19 cellular contexts compared by ENCODE assay signal in genomic region chr11:65399845-65400244, GRCh38. TPM values are rescaled to one million over a fixed set of nuclear protein-coding genes. Genes with fewer than 3 reads are reported as not detected.
DNase-seq lines count a peak whose midpoint lies in the region; ATAC-seq, FAIRE-seq and TF ChIP-seq lines count a peak whose summit lies in the region.
"Had no signal": no experiment of that assay in that cellular context is flagged by ENCODE, and none has a peak within 500 bp of the region (broad histone marks: within the 10 kb centered on the region; RNA-seq: fewer than 3 reads in every experiment).

No MANE protein-coding gene starts in this region.

- intact Hi-C loops in K562 (cut with micrococcal nuclease): no loop called here

- peak overlapping the region; percentile 76 for H3K14ac ChIP-seq in neuronal stem cell (ENCODE audit: low read length)

- peaks cover 15% of the 10 kb centered on the region for H3K4me1 ChIP-seq in NT2/D1 (ENCODE audit: insufficient read depth, insufficient read length)
- peaks cover 9 to 58% of the 10 kb centered on the region in 2 experiments for H3K4me1 ChIP-seq in K562 (replicated peaks in 1 of 2; ENCODE audit: control insufficient read depth in 2 of 2, insufficient read depth in 2 of 2, low read length in 2 of 2)
- peaks cover 0 to 2% of the 10 kb centered on the region in 2 donors for H3K4me1 ChIP-seq in neuronal stem cell (ENCODE audit: control insufficient read depth in 2 of 2, insufficient read depth in 1 of 2, low read depth in 1 of 2, low read length in 2 of 2)

- H3K27ac ChIP-seq in K562 (ENCODE audit: extremely low read depth, low read depth, low read length) (no peak overlapping the region), neuronal stem cell (replicated peaks; ENCODE audit: low read length) (no peak overlapping the region)
- H3K27ac ChIP-seq: GM23248 had no signal

- H3K4ac ChIP-seq in neuronal stem cell (ENCODE audit: low read length): no peak overlapping the region

- no TSS peak for BruUV-seq in K562 (replicated peaks; lab: Mats Ljungman, UMichigan)

- no peak for TF ChIP-seq POLR2A in K562 (conservative IDR thresholded peaks at IDR 0.05)

- H3K9ac ChIP-seq in NT2/D1 (ENCODE audit: insufficient read length, low read depth): peak overlapping the region; percentile 50
- peak overlapping the region in 1 of 2 experiments; percentile 79; a peak in 2 of 4 replicates for H3K9ac ChIP-seq in K562 (ENCODE audit: insufficient read depth in 1 of 2, low read depth in 2 of 2, low read length in 2 of 2)
- H3K9ac ChIP-seq in neuronal stem cell (ENCODE audit: low read depth, low read length, poor library complexity): no peak overlapping the region
- H3K9ac ChIP-seq: GM23248 had no signal

- no peaks in the 10 kb centered on the region for H3K9me1 ChIP-seq in K562 (ENCODE audit: control insufficient read depth, insufficient read depth, low read length)

- H4K8ac ChIP-seq in neuronal stem cell (ENCODE audit: low read depth, low read length): no peak overlapping the region

- H3K4me3 ChIP-seq in NT2/D1 (ENCODE audit: insufficient read length, low read depth) (no peak overlapping the region), K562 (no peak overlapping the region), neuronal stem cell (ENCODE audit: low read length in 2 of 2) (no peak overlapping the region)
- H3K4me3 ChIP-seq: GM23248 had no signal

- no peak for DNase-seq in NT2/D1 (ENCODE audit: low read depth, low spot score)
- DNase-seq in K562 (ENCODE audit: extremely low read depth in 1 of 4, low spot score in 3 of 4): no peak
- DNase-seq in neuronal stem cell (ENCODE audit: low spot score): no peak
- no peak for DNase-seq in germinal center (ENCODE audit: low spot score)
- no peak for DNase-seq in globus pallidus (ENCODE audit: low spot score)
- no peak for DNase-seq in NOMO-1 treated with DMSO at 0.1 percent for 48 hours (lab: John Stamatoyannopoulos, UW; ENCODE audit: unreplicated experiment)
- DNase-seq: AML-193; Calu3; CD8-positive, alpha-beta T cell; DMS53; GM23248; HCEC 1CT; KG1 had no signal

- H3K23ac ChIP-seq in neuronal stem cell (ENCODE audit: low read depth, low read length, poor library complexity): peak overlapping the region; percentile 55

- H3K4me2 ChIP-seq in K562 (ENCODE audit: insufficient read depth, low read length) (no peak overlapping the region), neuronal stem cell (ENCODE audit: insufficient read depth, low read length, poor library complexity, severe bottlenecking) (no peak overlapping the region)

- no peak for TF ChIP-seq EP300 in K562 (IDR thresholded peaks at IDR 0.05; ENCODE audit: low read length)

- TF ChIP-seq CTCF in K562 (IDR thresholded peaks at IDR 0.05 in 2 of 3, conservative IDR thresholded peaks at IDR 0.05 in 1 of 3; ENCODE audit: insufficient read depth in 2 of 3, low read depth in 1 of 3, low read length in 3 of 3): no peak

- no peak overlapping the region for H2BK12ac ChIP-seq in neuronal stem cell (ENCODE audit: low read length)

- no peak overlapping the region for H2BK120ac ChIP-seq in neuronal stem cell (ENCODE audit: low read depth, low read length)

- no peak overlapping the region for H2BK5ac ChIP-seq in neuronal stem cell (ENCODE audit: low read length)

- peaks cover 8% of the 10 kb centered on the region for H3K79me1 ChIP-seq in neuronal stem cell (ENCODE audit: low read depth, low read length)

- no peaks in the 10 kb centered on the region for H3K9me3 ChIP-seq in NT2/D1 (ENCODE audit: insufficient read depth, low read length)
- H3K9me3 ChIP-seq in K562 (replicated peaks; ENCODE audit: control insufficient read depth, insufficient read depth, low read depth, low read length): no peaks in the 10 kb centered on the region
- H3K9me3 ChIP-seq in neuronal stem cell (replicated peaks in 1 of 2; ENCODE audit: control insufficient read depth in 2 of 2, insufficient read depth in 1 of 2, low read depth in 1 of 2, low read length in 2 of 2): no peaks in the 10 kb centered on the region

- no peak overlapping the region for H2AK5ac ChIP-seq in neuronal stem cell (ENCODE audit: low read depth, low read length)

- TF ChIP-seq RAD21 in K562 (CRISPR knock-in tag; conservative IDR thresholded peaks at IDR 0.05 in 1 of 2, IDR thresholded peaks at IDR 0.05 in 1 of 2): no peak

- peaks cover 4% of the 10 kb centered on the region; the same call in 1 of the 2 replicates for H4K20me1 ChIP-seq in K562 (replicated peaks; ENCODE audit: control insufficient read depth, insufficient read depth, low read length)

- H4K91ac ChIP-seq in neuronal stem cell (ENCODE audit: low read depth, low read length, poor library complexity): no peak overlapping the region

- H2AFZ ChIP-seq in K562 (ENCODE audit: low read depth, low read length) (no peak overlapping the region), neuronal stem cell (ENCODE audit: low read length) (no peak overlapping the region)
- H2AFZ ChIP-seq: GM23248 had no signal

- no peaks in the 10 kb centered on the region for H3K79me2 ChIP-seq in K562 (ENCODE audit: control insufficient read depth, insufficient read depth, low read length)

- POLR2A ChIA-PET in K562 (lab: Yijun Ruan, JAX): interaction anchor here (0.7 to 12.2 kb wide), 5 partner anchors 19 to 103 kb away, joined by 3 to 185 read pairs (median 8); partner anchors contain the start of genes MALAT1 and NEAT1

- no peak overlapping the region for H3K18ac ChIP-seq in neuronal stem cell (ENCODE audit: low read length)

- no peak overlapping the region for H2BK15ac ChIP-seq in neuronal stem cell (ENCODE audit: low read length)

- no peaks in the 10 kb centered on the region for H3K27me3 ChIP-seq in NT2/D1 (ENCODE audit: insufficient read depth, insufficient read length)
- H3K27me3 ChIP-seq in K562 (ENCODE audit: control insufficient read depth in 2 of 2, insufficient read depth in 2 of 2, low read length in 2 of 2): no peaks in the 10 kb centered on the region
- H3K27me3 ChIP-seq in neuronal stem cell (ENCODE audit: control insufficient read depth in 3 of 3, insufficient read depth in 3 of 3, low read depth in 1 of 3, low read length in 3 of 3): no peaks in the 10 kb centered on the region

- CTCF ChIA-PET in K562 (lab: Yijun Ruan, JAX; ENCODE audit: low intra/inter-chr PET ratio): interaction anchor here (0.5 kb wide), 1 partner anchor 33 kb away, joined by 3 read pairs; no protein-coding TSS in a partner anchor

- in situ Hi-C loops in K562 (cut with MboI): no loop called here

- peaks cover 86% of the 10 kb centered on the region for H3K36me3 ChIP-seq in NT2/D1 (ENCODE audit: insufficient read depth, insufficient read length, low read length)
- peaks cover 78% of the 10 kb centered on the region; the same call in 2 of the 3 replicates for H3K36me3 ChIP-seq in K562 (ENCODE audit: control insufficient read depth, insufficient read depth, low read length)
- H3K36me3 ChIP-seq in neuronal stem cell (replicated peaks in 1 of 2; ENCODE audit: control insufficient read depth in 2 of 2, insufficient read depth in 2 of 2, low read length in 2 of 2): peaks cover 12 to 39% of the 10 kb centered on the region in 2 donors

- ATAC-seq in K562 (no peak), HG03135 (IDR thresholded peaks at IDR 0.05; ENCODE audit: unreplicated experiment) (no peak)
- ATAC-seq: CD8-positive, alpha-beta T cell; HepG2 had no signal

- 89% methylated on average over 7 of the region's 10 CpGs for WGBS in K562 (ENCODE audit: insufficient coverage, low coverage, missing lambda C conversion rate)
- no CpG with 5 or more reads among the region's 10 CpGs for WGBS in neuronal stem cell (ENCODE audit: extremely low coverage in 2 of 2, insufficient read length in 2 of 2, insufficient replicate concordance in 1 of 2), 2 donors

- no peak for FAIRE-seq in K562 (lab: Jason Lieb, UNC)
- FAIRE-seq: A204.1, G401.6, GM12892, GM18507, HepG2 had no signal

RNA-seq across cellular contexts. Expression of gene FRMD8, which starts 13.4 kb away (rescaled TPM):
- 28.5 and 83.6 TPM in 2 replicates for total RNA-seq in K562 (2011; cell fraction: chromatin; rRNA removed; ENCODE audit: low replicate concordance)
- 89.6 and 96.9 TPM in 2 replicates for total RNA-seq in K562 (2011; cell fraction: nucleolus; rRNA removed)
- 32.8 and 36.5 TPM in 2 replicates for total RNA-seq in K562 (2011; cell fraction: nucleoplasm; rRNA removed)
- 34.6 and 46.5 TPM in 2 replicates for total RNA-seq in K562 (2014; rRNA removed)
- 6.2 and 8.6 TPM in 2 replicates for total RNA-seq in K562 (2014; rRNA removed; fragmentation: Illumina TruSeq; extraction: Trizol)
- 15.0 and 15.8 TPM in 2 replicates for total RNA-seq in K562 (2015; rRNA removed; fragmentation: Illumina TruSeq; extraction: Trizol)
- total RNA-seq in K562 (2021): 44.2 and 54.5 TPM in 2 replicates
- 16.0 and 19.9 TPM in 2 replicates for polyA plus RNA-seq in K562 (2011; rRNA removed)
- 24.0 and 43.0 TPM in 2 replicates for polyA plus RNA-seq in K562 (2011; cell fraction: cytosol; rRNA removed)
- polyA plus RNA-seq in K562 (2011; cell fraction: nucleus; rRNA removed): 25.1 and 46.6 TPM in 2 replicates
- 21.4 and 22.5 TPM in 2 replicates for polyA plus RNA-seq in K562 (2012)
- polyA plus RNA-seq in K562 (2014; fragmentation: Illumina TruSeq; extraction: Trizol): 12.0 and 19.4 TPM in 2 replicates
- 1 to 10 TPM; 4.5 to 5.0 TPM for polyA plus RNA-seq in K562 (2014; fragmentation: Nextera tagmentation; extraction: Ambion mirVana)
- polyA plus RNA-seq in K562 (2014; rRNA removed): 33.4 and 41.7 TPM in 2 replicates
- 8.4 and 13.5 TPM in 2 replicates for polyA minus RNA-seq in K562 (2011; rRNA and poly(A)+ RNA removed)
- 21.0 and 21.1 TPM in 2 replicates for polyA minus RNA-seq in K562 (2011; cell fraction: cytosol; rRNA and poly(A)+ RNA removed)
- polyA minus RNA-seq in K562 (2011; cell fraction: nucleus; rRNA and poly(A)+ RNA removed): 28.1 and 34.6 TPM in 2 replicates
- polyA plus RNA-seq in neuronal stem cell (2013, experiment 1 of 2): 5.9 TPM
- polyA plus RNA-seq in neuronal stem cell (2013, experiment 2 of 2): 6.1 TPM

RNA-seq across cellular contexts. Expression of gene SLC25A45, which starts 17.4 kb away (rescaled TPM):
- 2.5 and 2.9 TPM in 2 replicates for total RNA-seq in K562 (2011; cell fraction: chromatin; rRNA removed; ENCODE audit: low replicate concordance)
- 2.7 and 3.6 TPM in 2 replicates for total RNA-seq in K562 (2011; cell fraction: nucleolus; rRNA removed)
- total RNA-seq in K562 (2011; cell fraction: nucleoplasm; rRNA removed): 2.3 and 2.7 TPM in 2 replicates
- total RNA-seq in K562 (2014; rRNA removed) (0.82 and 2.3 TPM in 2 replicates), K562 (2014; rRNA removed; fragmentation: Illumina TruSeq; extraction: Trizol) (0.55 and 0.57 TPM in 2 replicates), K562 (2015; rRNA removed; fragmentation: Illumina TruSeq; extraction: Trizol) (0.40 and 0.45 TPM in 2 replicates), K562 (2021) (0.92 and 2.2 TPM in 2 replicates)
- polyA plus RNA-seq in K562 (2011; rRNA removed) (0.61 and 0.81 TPM in 2 replicates), K562 (2014; fragmentation: Illumina TruSeq; extraction: Trizol) (0.51 and 0.68 TPM in 2 replicates), K562 (2014; fragmentation: Nextera tagmentation; extraction: Ambion mirVana) (under 1 TPM; 0.15 to 0.34 TPM), K562 (2014; rRNA removed) (0.93 and 1.1 TPM in 2 replicates)
- polyA plus RNA-seq in K562 (2011; cell fraction: cytosol; rRNA removed): 0.49 and 0.85 TPM in 2 replicates
- 1.2 and 3.9 TPM in 2 replicates for polyA plus RNA-seq in K562 (2011; cell fraction: nucleus; rRNA removed)
- 1.3 and 1.4 TPM in 2 replicates for polyA plus RNA-seq in K562 (2012)
- 0.35 and 0.42 TPM in 2 replicates for polyA minus RNA-seq in K562 (2011; rRNA and poly(A)+ RNA removed)
- polyA minus RNA-seq in K562 (2011; cell fraction: cytosol; rRNA and poly(A)+ RNA removed): 0.76 and 0.91 TPM in 2 replicates
- 0.40 and 0.56 TPM in 2 replicates for polyA minus RNA-seq in K562 (2011; cell fraction: nucleus; rRNA and poly(A)+ RNA removed)
- 0.43 TPM for polyA plus RNA-seq in neuronal stem cell (2013, experiment 1 of 2)
- 0.32 TPM for polyA plus RNA-seq in neuronal stem cell (2013, experiment 2 of 2)

RNA-seq across cellular contexts. Expression of gene NEAT1, which starts 22.8 kb away (rescaled TPM):
- 684 and 1,510 TPM in 2 replicates for total RNA-seq in K562 (2011; cell fraction: chromatin; rRNA removed; ENCODE audit: low replicate concordance)
- 291 and 321 TPM in 2 replicates for total RNA-seq in K562 (2011; cell fraction: nucleolus; rRNA removed)
- total RNA-seq in K562 (2011; cell fraction: nucleoplasm; rRNA removed): 737 and 1,283 TPM in 2 replicates
- total RNA-seq in K562 (2014; rRNA removed) (15.2 and 20.1 TPM in 2 replicates), K562 (2014; rRNA removed; fragmentation: Illumina TruSeq; extraction: Trizol) (62.8 and 76.9 TPM in 2 replicates), K562 (2015; rRNA removed; fragmentation: Illumina TruSeq; extraction: Trizol) (26.3 and 31.5 TPM in 2 replicates), K562 (2021) (129 and 208 TPM in 2 replicates)
- polyA plus RNA-seq in K562 (2011; rRNA removed) (56.2 and 171 TPM in 2 replicates), K562 (2014; fragmentation: Illumina TruSeq; extraction: Trizol) (137 and 146 TPM in 2 replicates), K562 (2014; fragmentation: Nextera tagmentation; extraction: Ambion mirVana) (10 to 100 TPM; 22.8 to 30.1 TPM), K562 (2014; rRNA removed) (382 and 389 TPM in 2 replicates)
- 45.5 and 49.2 TPM in 2 replicates for polyA plus RNA-seq in K562 (2011; cell fraction: cytosol; rRNA removed)
- polyA plus RNA-seq in K562 (2011; cell fraction: nucleus; rRNA removed): 234 and 651 TPM in 2 replicates
- polyA plus RNA-seq in K562 (2012): 312 and 328 TPM in 2 replicates
- polyA minus RNA-seq in K562 (2011; rRNA and poly(A)+ RNA removed): 92.6 and 137 TPM in 2 replicates
- polyA minus RNA-seq in K562 (2011; cell fraction: cytosol; rRNA and poly(A)+ RNA removed): 19.9 and 35.6 TPM in 2 replicates
- polyA minus RNA-seq in K562 (2011; cell fraction: nucleus; rRNA and poly(A)+ RNA removed): 168 and 220 TPM in 2 replicates
- polyA plus RNA-seq in neuronal stem cell (2013, experiment 1 of 2): 2.0 TPM
- 2.5 TPM for polyA plus RNA-seq in neuronal stem cell (2013, experiment 2 of 2)

RNA-seq across cellular contexts. Expression of gene TIGD3, which starts 45.3 kb away (rescaled TPM):
- 0.79 and 1.5 TPM in 2 replicates for total RNA-seq in K562 (2011; cell fraction: chromatin; rRNA removed; ENCODE audit: low replicate concordance)
- 1.4 and 1.5 TPM in 2 replicates for total RNA-seq in K562 (2011; cell fraction: nucleolus; rRNA removed)
- 0.38 and 0.95 TPM in 2 replicates for total RNA-seq in K562 (2011; cell fraction: nucleoplasm; rRNA removed)
- total RNA-seq in K562 (2014; rRNA removed) (1.3 and 2.1 TPM in 2 replicates), K562 (2014; rRNA removed; fragmentation: Illumina TruSeq; extraction: Trizol) (0.29 and 0.44 TPM in 2 replicates), K562 (2015; rRNA removed; fragmentation: Illumina TruSeq; extraction: Trizol) (0.65 and 0.75 TPM in 2 replicates), K562 (2021) (0.81 and 1.3 TPM in 2 replicates)
- polyA plus RNA-seq in K562 (2011; rRNA removed) (0.39 and 0.56 TPM in 2 replicates), K562 (2014; fragmentation: Illumina TruSeq; extraction: Trizol) (0.49 and 0.64 TPM in 2 replicates), K562 (2014; fragmentation: Nextera tagmentation; extraction: Ambion mirVana) (under 1 TPM; 0.06 to 0.08 TPM), K562 (2014; rRNA removed) (0.61 and 0.98 TPM in 2 replicates)
- 0.53 and 1.1 TPM in 2 replicates for polyA plus RNA-seq in K562 (2011; cell fraction: cytosol; rRNA removed)
- polyA plus RNA-seq in K562 (2011; cell fraction: nucleus; rRNA removed): 0.79 and 1.1 TPM in 2 replicates
- polyA plus RNA-seq in K562 (2012): 1.0 and 1.8 TPM in 2 replicates
- 0.12 and 0.25 TPM in 2 replicates for polyA minus RNA-seq in K562 (2011; rRNA and poly(A)+ RNA removed)
- polyA minus RNA-seq in K562 (2011; cell fraction: cytosol; rRNA and poly(A)+ RNA removed): 0.64 TPM in 1 of 2 replicates, not detected in the other
- 0.67 and 0.81 TPM in 2 replicates for polyA minus RNA-seq in K562 (2011; cell fraction: nucleus; rRNA and poly(A)+ RNA removed)
- 1.8 TPM for polyA plus RNA-seq in neuronal stem cell (2013, experiment 1 of 2)
- polyA plus RNA-seq in neuronal stem cell (2013, experiment 2 of 2): 1.6 TPM
- total RNA-seq: GM23248 had no signal
- polyA plus RNA-seq: GM23248 had no signal
